Comparison of ENCODE assay signal across 17 cellular contexts in the genomic region with DNA sequence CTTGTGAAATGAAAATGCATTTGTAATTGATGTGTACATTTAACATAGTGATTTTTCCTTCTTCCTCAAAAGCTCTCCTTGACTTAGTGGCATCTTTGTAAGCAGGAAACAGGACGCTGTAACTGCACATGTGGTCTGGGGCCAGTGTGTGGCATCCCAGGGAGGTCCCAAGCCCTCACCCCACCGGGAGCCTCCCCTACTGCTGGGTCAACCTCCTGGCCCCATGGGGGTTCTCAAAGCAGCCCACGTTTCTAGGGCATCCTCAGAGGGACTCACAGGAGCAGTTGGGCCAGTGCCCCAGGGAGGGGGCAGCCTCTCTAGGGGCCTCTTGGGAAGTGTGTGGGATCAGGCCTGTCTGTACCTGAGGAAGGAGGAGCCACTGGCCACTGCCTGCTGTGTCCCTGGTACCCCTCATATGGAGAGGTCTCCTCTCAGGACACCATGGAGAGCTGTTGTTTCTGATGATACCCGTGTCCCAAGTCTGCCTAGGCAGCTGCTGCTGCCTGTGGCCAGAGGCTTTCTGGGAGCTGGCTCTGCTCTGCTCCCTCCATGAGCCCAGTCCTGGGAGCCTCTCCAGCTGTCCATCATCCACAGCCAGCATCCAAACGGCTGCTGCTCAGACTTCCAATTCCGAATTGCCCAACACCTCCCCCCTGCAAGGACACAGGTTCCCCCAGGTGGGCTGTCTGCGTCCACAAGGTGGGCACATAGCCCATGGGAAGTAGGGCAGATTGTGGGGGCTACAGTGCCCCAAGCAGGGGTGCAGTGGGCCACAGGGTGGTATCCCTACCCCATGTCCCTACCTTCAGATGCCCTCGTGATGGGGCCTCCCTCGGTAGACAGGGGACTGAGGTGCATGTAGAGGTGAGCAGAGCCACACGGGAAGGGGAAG.
"Had no signal": no experiment of that assay in that cellular context is flagged by ENCODE, and none has a peak within 500 bp of the region (broad histone marks: within the 10 kb centered on the region; RNA-seq: fewer than 3 reads in every experiment).

No MANE protein-coding gene starts in this region.

- H3K36me3 ChIP-seq: esophagus squamous epithelium, heart right ventricle, neutrophil, sigmoid colon, thyroid gland had no signal

- H3K27me3 Mint-ChIP-seq: activated naive CD4-positive, alpha-beta T cell treated with anti-CD3 and anti-CD28 coated beads, Interleukin-2, amount 50 U/mL, for 24 hours had no signal

- H3K36me3 Mint-ChIP-seq: activated naive CD4-positive, alpha-beta T cell treated with anti-CD3 and anti-CD28 coated beads, Interleukin-2, amount 50 U/mL, for 24 hours; naive thymus-derived CD8-positive, alpha-beta T cell had no signal

- DNase-seq: activated CD4-positive, alpha-beta T cell treated with anti-CD3 and anti-CD28 coated beads, Interleukin-2, amount 50 U/mL, for 4 hours; activated gamma-delta T cell; activated T-cell treated with anti-CD3 and anti-CD28 coated beads, Interleukin-2, amount 50 U/mL, for 72 hours; effector memory CD8-positive, alpha-beta T cell; esophagus squamous epithelium; mesendoderm; sigmoid colon; stimulated activated CD8-positive, alpha-beta memory T cell treated with anti-CD3 and anti-CD28 coated beads, Interleukin-4, amount 100 ng/mL, for 48 hours; stimulated activated naive CD4-positive, alpha-beta T cell treated with Interleukin-2 at 50 U/mL for 16 hours; T-helper 1 cell; T-helper 9 cell had no signal

- H3K9me3 ChIP-seq: esophagus squamous epithelium, heart right ventricle, neutrophil, sigmoid colon, thyroid gland had no signal

- H3K27ac Mint-ChIP-seq: activated naive CD4-positive, alpha-beta T cell treated with anti-CD3 and anti-CD28 coated beads, Interleukin-2, amount 50 U/mL, for 24 hours; activated T-cell treated with anti-CD3 and anti-CD28 coated beads, Interleukin-2, amount 50 U/mL, for 72 hours; effector memory CD8-positive, alpha-beta T cell; naive thymus-derived CD8-positive, alpha-beta T cell had no signal

- H3K27me3 ChIP-seq: esophagus squamous epithelium, heart right ventricle, neutrophil, sigmoid colon, thyroid gland had no signal

- ATAC-seq: activated CD4-positive, CD25-positive, alpha-beta regulatory T cell treated with anti-CD3 and anti-CD28 coated beads, Interleukin-2, amount 50 U/mL, for 24 hours; activated T-cell treated with anti-CD3 and anti-CD28 coated beads, Interleukin-2, amount 50 U/mL, for 72 hours; effector memory CD8-positive, alpha-beta T cell; naive thymus-derived CD8-positive, alpha-beta T cell had no signal

- H3K4me1 Mint-ChIP-seq: activated naive CD4-positive, alpha-beta T cell treated with anti-CD3 and anti-CD28 coated beads, Interleukin-2, amount 50 U/mL, for 24 hours had no signal

- H3K4me3 Mint-ChIP-seq: activated naive CD4-positive, alpha-beta T cell treated with anti-CD3 and anti-CD28 coated beads, Interleukin-2, amount 50 U/mL, for 24 hours; activated T-cell treated with anti-CD3 and anti-CD28 coated beads, Interleukin-2, amount 50 U/mL, for 72 hours; effector memory CD8-positive, alpha-beta T cell; naive thymus-derived CD8-positive, alpha-beta T cell had no signal

- H3K4me1 ChIP-seq: sigmoid colon had no signal

- H3K9me3 Mint-ChIP-seq: activated naive CD4-positive, alpha-beta T cell treated with anti-CD3 and anti-CD28 coated beads, Interleukin-2, amount 50 U/mL, for 24 hours; activated T-cell treated with anti-CD3 and anti-CD28 coated beads, Interleukin-2, amount 50 U/mL, for 72 hours; effector memory CD8-positive, alpha-beta T cell had no signal

- H3K4me3 ChIP-seq: esophagus squamous epithelium, heart right ventricle, sigmoid colon, thyroid gland had no signal

- H3K27ac ChIP-seq: heart right ventricle, neutrophil, sigmoid colon, thyroid gland had no signal
